ENCODE assay signal across 24 cellular contexts in genomic region chr17:20996724-20997615, GRCh38. TPM values are rescaled to one million over a fixed set of nuclear protein-coding genes. Genes with fewer than 3 reads are reported as not detected.
DNase-seq lines count a peak whose midpoint lies in the region; ATAC-seq and TF ChIP-seq lines count a peak whose summit lies in the region.
"Had no signal": no experiment of that assay in that cellular context is flagged by ENCODE, and none has a peak within 500 bp of the region (broad histone marks: within the 10 kb centered on the region; RNA-seq: fewer than 3 reads in every experiment).

No MANE protein-coding gene starts in this region.

- H3K4me1 ChIP-seq in DND-41 (ENCODE audit: insufficient read depth, low read length): no peaks in the 10 kb centered on the region
- peaks cover 5% of the 10 kb centered on the region; the same call in 1 of the 2 replicates for H3K4me1 ChIP-seq in PC-3 (ENCODE audit: insufficient read depth, low read length)
- H3K4me1 ChIP-seq in Caco-2: no peaks in the 10 kb centered on the region
- no peaks in the 10 kb centered on the region for H3K4me1 ChIP-seq in foreskin keratinocyte

- H3K27me3 Mint-ChIP-seq in effector memory CD8-positive, alpha-beta T cell: no peaks in the 10 kb centered on the region
- no peaks in the 10 kb centered on the region for H3K27me3 Mint-ChIP-seq in osteocyte (ENCODE audit: unreplicated experiment)
- no peaks in the 10 kb centered on the region for H3K27me3 Mint-ChIP-seq in Caco-2 (ENCODE audit: insufficient read depth, unreplicated experiment)
- H3K27me3 Mint-ChIP-seq: activated naive CD8-positive, alpha-beta T cell; type B pancreatic cell had no signal

- H3K9me3 ChIP-seq in DND-41 (ENCODE audit: insufficient read depth, low read length, severe bottlenecking): no peaks in the 10 kb centered on the region
- no peaks in the 10 kb centered on the region for H3K9me3 ChIP-seq in PC-3 (ENCODE audit: low read length)
- H3K9me3 ChIP-seq in Caco-2: no peaks in the 10 kb centered on the region
- H3K9me3 ChIP-seq: gastrocnemius medialis, mucosa of descending colon, right atrium auricular region had no signal

- H3K4me2 ChIP-seq in DND-41 (ENCODE audit: insufficient read depth, low read length) (no peak overlapping the region), PC-3 (ENCODE audit: low read length) (no peak overlapping the region)

- no peaks in the 10 kb centered on the region for H3F3A ChIP-seq in PC-3 (ENCODE audit: low read length, unreplicated experiment)

- BruUV-seq in PC-3 (replicated peaks; lab: Mats Ljungman, UMichigan): no TSS peak
- BruUV-seq in Caco-2 (replicated peaks; lab: Mats Ljungman, UMichigan): no TSS peak

- peaks cover 65% of the 10 kb centered on the region for H4K20me1 ChIP-seq in DND-41 (ENCODE audit: insufficient read depth, low read length)
- H4K20me1 ChIP-seq in PC-3 (ENCODE audit: low read length): peaks cover 26% of the 10 kb centered on the region

- intact Hi-C loops in PC-3 (cut with micrococcal nuclease): no loop called here
- intact Hi-C loops in Caco-2 (cut with micrococcal nuclease; ENCODE audit: unreplicated experiment): no loop called here

- no peak overlapping the region for H3K27ac ChIP-seq in DND-41 (ENCODE audit: low read length)
- H3K27ac ChIP-seq in PC-3 (ENCODE audit: low read length): no peak overlapping the region
- no peak overlapping the region for H3K27ac ChIP-seq in foreskin keratinocyte
- H3K27ac ChIP-seq: right atrium auricular region, WERI-Rb-1 had no signal

- peaks cover 6 to 12% of the 10 kb centered on the region in 2 donors for H3K4me1 Mint-ChIP-seq in effector memory CD8-positive, alpha-beta T cell (ENCODE audit: low read depth in 2 of 2)
- peaks cover 38% of the 10 kb centered on the region for H3K4me1 Mint-ChIP-seq in osteocyte (ENCODE audit: unreplicated experiment)
- no peaks in the 10 kb centered on the region for H3K4me1 Mint-ChIP-seq in Caco-2 (ENCODE audit: low read depth, unreplicated experiment)

- H3K4me3 ChIP-seq in DND-41 (ENCODE audit: low read depth in 1 of 2, low read length in 2 of 2): no peak overlapping the region
- H3K4me3 ChIP-seq in PC-3 (ENCODE audit: low read length): no peak overlapping the region
- no peak overlapping the region for H3K4me3 ChIP-seq in Caco-2 (ENCODE audit: low read depth, low read length)
- H3K4me3 ChIP-seq: gastrocnemius medialis, mucosa of descending colon, right atrium auricular region had no signal

- H3K36me3 ChIP-seq in DND-41 (ENCODE audit: insufficient read depth, low read length): peaks cover 27% of the 10 kb centered on the region
- peaks cover 25% of the 10 kb centered on the region for H3K36me3 ChIP-seq in PC-3 (ENCODE audit: low read depth, low read length)
- peaks cover 2% of the 10 kb centered on the region for H3K36me3 ChIP-seq in Caco-2 (ENCODE audit: control insufficient read depth, insufficient read depth, low read length)

- H2AFZ ChIP-seq in DND-41 (ENCODE audit: low read depth, low read length): no peak overlapping the region
- H2AFZ ChIP-seq in PC-3 (ENCODE audit: low read length): no peak overlapping the region

- no peaks in the 10 kb centered on the region for H3K27me3 ChIP-seq in DND-41 (ENCODE audit: insufficient read depth, low read length, poor library complexity)
- H3K27me3 ChIP-seq in PC-3 (ENCODE audit: low read length): no peaks in the 10 kb centered on the region
- H3K27me3 ChIP-seq in Caco-2 (replicated peaks; ENCODE audit: control insufficient read depth, insufficient read depth, low read length): no peaks in the 10 kb centered on the region
- H3K27me3 ChIP-seq in foreskin keratinocyte: no peaks in the 10 kb centered on the region
- H3K27me3 ChIP-seq: gastrocnemius medialis, right atrium auricular region had no signal

- no peak for TF ChIP-seq CTCF in DND-41 (IDR thresholded peaks at IDR 0.05; ENCODE audit: borderline replicate concordance, extremely low read depth, low read length, poor library complexity, severe bottlenecking)
- no peak for TF ChIP-seq CTCF in PC-3 (conservative IDR thresholded peaks at IDR 0.05; ENCODE audit: low read depth, low read length)
- TF ChIP-seq CTCF in osteocyte (IDR thresholded peaks at IDR 0.05): no peak
- TF ChIP-seq CTCF in Caco-2 (IDR thresholded peaks at IDR 0.05; ENCODE audit: insufficient read depth in 1 of 2, low read depth in 1 of 2, low read length in 1 of 2, severe bottlenecking in 1 of 2, unreplicated experiment in 1 of 2): no peak
- TF ChIP-seq CTCF in foreskin keratinocyte (conservative IDR thresholded peaks at IDR 0.05): no peak

- no peaks in the 10 kb centered on the region for H3K9me2 ChIP-seq in PC-3 (replicated peaks; ENCODE audit: low read length)

- DNase-seq in DND-41: no peak
- no peak for DNase-seq in PC-3
- DNase-seq in effector memory CD8-positive, alpha-beta T cell: no peak
- DNase-seq in osteocyte (ENCODE audit: extremely low spot score, unreplicated experiment): no peak
- no peak for DNase-seq in NCI-H2081 treated with DMSO at 0.1 percent for 48 hours (lab: John Stamatoyannopoulos, UW)
- no peak for DNase-seq in Caco-2
- DNase-seq in hippocampal formation (lab: John Stamatoyannopoulos, UW): no peak
- no peak for DNase-seq in foreskin keratinocyte
- DNase-seq: activated CD4-positive, alpha-beta T cell treated with anti-CD3 and anti-CD28 coated beads, Interleukin-2, amount 50 U/mL, for 48 hours; activated T-cell treated with anti-CD3 and anti-CD28 coated beads, Interleukin-2, amount 50 U/mL, for 4 hours; AML-193; Calu3; gastrocnemius medialis; NCI-H1105 treated with DMSO at 0.1 percent for 48 hours; NCI-H510A treated with DMSO at 0.1 percent for 48 hours; occipital lobe; SHP77 treated with DMSO at 0.1 percent for 48 hours; stimulated activated naive CD4-positive, alpha-beta T cell; T-helper 2 cell; WERI-Rb-1 had no signal

- H3K9me3 Mint-ChIP-seq in effector memory CD8-positive, alpha-beta T cell: no peaks in the 10 kb centered on the region
- H3K9me3 Mint-ChIP-seq in osteocyte (ENCODE audit: unreplicated experiment) (no peaks in the 10 kb centered on the region), Caco-2 (ENCODE audit: unreplicated experiment) (no peaks in the 10 kb centered on the region)
- H3K9me3 Mint-ChIP-seq: activated T-cell treated with anti-CD3 and anti-CD28 coated beads, Interleukin-2, amount 50 U/mL, for 4 hours; type B pancreatic cell had no signal

- POLR2A ChIA-PET in PC-3 (lab: Charles Lee; ENCODE audit: unreplicated experiment): no interaction called here
- POLR2A ChIA-PET in Caco-2 (lab: Charles Lee): no interaction called here

- peak; percentile 9; the same call in 2 of the 3 replicates for ATAC-seq in DND-41 (ENCODE audit: insufficient read depth, low read depth)
- ATAC-seq in PC-3: 0 out of 2 replicates have a peak, but pooled peaks have one; percentile 9
- no peak for ATAC-seq in effector memory CD8-positive, alpha-beta T cell (replicated peaks)
- no peak for ATAC-seq in foreskin keratinocyte
- ATAC-seq: activated T-cell treated with anti-CD3 and anti-CD28 coated beads, Interleukin-2, amount 50 U/mL, for 4 hours; gastrocnemius medialis; mucosa of descending colon had no signal

- peaks cover 24% of the 10 kb centered on the region for H3K36me3 Mint-ChIP-seq in effector memory CD8-positive, alpha-beta T cell (ENCODE audit: insufficient read depth)
- peaks cover 17% of the 10 kb centered on the region for H3K36me3 Mint-ChIP-seq in osteocyte (ENCODE audit: unreplicated experiment)
- peaks cover 63% of the 10 kb centered on the region for H3K36me3 Mint-ChIP-seq in Caco-2 (ENCODE audit: insufficient read depth, unreplicated experiment)

- peak overlapping the region; percentile 44 to 86 for H3K27ac Mint-ChIP-seq in effector memory CD8-positive, alpha-beta T cell
- peak overlapping the region; percentile 47 for H3K27ac Mint-ChIP-seq in osteocyte (ENCODE audit: unreplicated experiment)
- H3K27ac Mint-ChIP-seq in Caco-2 (ENCODE audit: unreplicated experiment): no peak overlapping the region
- H3K27ac Mint-ChIP-seq: activated naive CD8-positive, alpha-beta T cell; type B pancreatic cell had no signal

- H3K9ac ChIP-seq in DND-41 (ENCODE audit: low read depth, low read length): no peak overlapping the region
- no peak overlapping the region for H3K9ac ChIP-seq in PC-3 (ENCODE audit: low read length)

- no peak overlapping the region for H3K4me3 Mint-ChIP-seq in effector memory CD8-positive, alpha-beta T cell
- H3K4me3 Mint-ChIP-seq in osteocyte (ENCODE audit: unreplicated experiment) (no peak overlapping the region), Caco-2 (ENCODE audit: unreplicated experiment) (no peak overlapping the region)
- H3K4me3 Mint-ChIP-seq: activated naive CD8-positive, alpha-beta T cell; activated T-cell treated with anti-CD3 and anti-CD28 coated beads, Interleukin-2, amount 50 U/mL, for 4 hours; type B pancreatic cell had no signal

- CTCF ChIA-PET in PC-3 (lab: Charles Lee): no interaction called here
- CTCF ChIA-PET in Caco-2 (lab: Charles Lee): interaction anchor here (1.1 kb wide), 1 partner anchor 103 kb away, joined by 7 read pairs; no protein-coding TSS in a partner anchor

- H3K79me2 ChIP-seq in DND-41 (ENCODE audit: insufficient read depth, low read length) (peaks cover 2% of the 10 kb centered on the region; the same call in 1 of the 2 replicates), PC-3 (ENCODE audit: low read length) (no peaks in the 10 kb centered on the region)

RNA-seq across cellular contexts. Expression of gene USP22, which starts 45.8 kb away (rescaled TPM):
- 188 and 215 TPM in 2 replicates for total RNA-seq in PC-3 (2014; rRNA removed)
- total RNA-seq in osteocyte: 257 and 260 TPM in 2 replicates
- 255 and 267 TPM in 2 replicates for total RNA-seq in Caco-2 (2022)
- total RNA-seq in foreskin keratinocyte: 141 and 150 TPM in 2 replicates
- 47.7 and 48.8 TPM in 2 replicates for polyA plus RNA-seq in foreskin keratinocyte

Comparison
In these comparisons a context has a peak if more than half of its experiments do, and no peak if none do; other contexts are left out.
1. ATAC-seq: peak in DND-41 (single experiment) and PC-3 (single experiment); none in effector memory CD8-positive, alpha-beta T cell (single experiment) and foreskin keratinocyte (single experiment).